In genomic region chr14:82905762-82906161, GRCh38 we compare ENCODE assay signal across 20 cellular contexts.
"Had no signal": no experiment of that assay in that cellular context is flagged by ENCODE, and none has a peak within 500 bp of the region (broad histone marks: within the 10 kb centered on the region; RNA-seq: fewer than 3 reads in every experiment).

No MANE protein-coding gene starts in this region.

- H3K27ac ChIP-seq: coronary artery had no signal

- FAIRE-seq: endometrium, keratinocyte, urothelium cell line had no signal

- ATAC-seq: activated CD4-positive, CD25-positive, alpha-beta regulatory T cell treated with anti-CD3 and anti-CD28 coated beads, Interleukin-2, amount 50 U/mL, for 24 hours; activated T-cell treated with anti-CD3 and anti-CD28 coated beads, Interleukin-2, amount 50 U/mL, for 72 hours; left lobe of liver; sciatic nerve; stimulated activated naive B cell treated with anti-CD40 and anti-IgM and Interleukin-4, amounts not matched to agents 10 μg/mL and 1 μg/mL and 100 μg/mL, for 72 hours had no signal

- DNase-seq: activated CD4-positive, alpha-beta T cell treated with anti-CD3 and anti-CD28 coated beads, Interleukin-2, amount 10 ng/mL, durations not matched to agents 7 days and 5 days; activated effector memory CD4-positive, alpha-beta T cell treated with anti-CD3 and anti-CD28 coated beads, Interleukin-2, amount 50 U/mL, for 16 hours; activated naive CD4-positive, alpha-beta T cell treated with anti-CD3 and anti-CD28 coated beads, Interleukin-2, amount 50 U/mL, for 16 hours; activated T-cell treated with anti-CD3 and anti-CD28 coated beads, Interleukin-2, amount 50 U/mL, for 72 hours; aorta; erythroblast; foreskin melanocyte; hypothalamus; nephron progenitor cell; nucleus accumbens; stimulated activated CD4-positive, alpha-beta T cell treated with anti-CD3 and anti-CD28 coated beads, Interleukin-4, amount 100 ng/mL, for 24 hours; stimulated activated naive B cell treated with anti-CD40 and anti-IgM and Interleukin-4, amounts not matched to agents 10 μg/mL and 1 μg/mL and 100 μg/mL, for 72 hours had no signal

- H3K4me3 ChIP-seq: coronary artery, smooth muscle cell had no signal
